ENCODE assay signal across 8 cellular contexts in the genomic region with DNA sequence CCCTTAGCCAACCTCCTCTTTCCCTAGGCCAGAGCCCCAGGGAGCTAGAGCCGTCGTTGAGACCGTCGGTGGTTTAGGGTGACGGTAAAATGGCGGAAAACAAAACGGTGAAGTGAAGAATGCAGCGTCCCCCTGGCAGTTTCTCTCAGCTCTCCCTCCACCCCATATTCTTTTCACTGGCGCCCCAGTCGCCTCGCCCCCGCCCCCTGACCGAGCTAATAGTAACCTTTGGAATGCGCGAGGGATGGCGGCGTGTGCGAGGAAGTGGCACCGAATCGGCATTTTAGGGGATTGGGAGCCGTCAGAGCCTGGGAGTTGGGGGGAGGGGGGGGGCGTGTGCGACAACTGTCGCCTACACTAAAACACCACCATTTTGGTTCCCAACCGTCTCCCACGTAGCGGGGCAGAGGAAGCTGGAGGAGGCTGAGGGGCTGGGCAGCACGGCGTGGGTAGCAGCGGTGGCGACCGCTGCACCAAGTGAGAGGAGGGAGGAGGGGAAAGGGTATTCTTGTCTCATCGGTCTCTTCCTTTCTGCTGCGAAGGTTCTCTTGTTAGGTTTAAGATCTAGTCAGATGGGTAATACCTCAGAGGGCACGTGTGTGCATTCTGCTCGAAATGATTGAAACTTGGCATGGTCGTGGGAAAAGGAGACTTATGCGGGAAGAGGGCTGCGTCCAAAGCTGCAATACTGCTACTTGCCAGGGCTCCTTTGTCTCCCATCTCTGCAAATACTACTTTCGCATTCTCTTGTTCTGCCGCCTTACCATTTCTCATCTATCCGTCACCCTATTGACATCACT. TPM values are rescaled to one million over a fixed set of nuclear protein-coding genes. Genes with fewer than 3 reads are reported as not detected.
A peak's percentile ranks its signal among the peaks of the same experiment; 100 is the strongest.
DNase-seq lines count a peak whose midpoint lies in the region; ATAC-seq and TF ChIP-seq lines count a peak whose summit lies in the region.

No MANE protein-coding gene starts in this region.

- peak; percentile 48 for ATAC-seq in GM21526 (IDR thresholded peaks at IDR 0.05; ENCODE audit: low FRiP score, unreplicated experiment)
- ATAC-seq in activated T-helper 17 cell treated with anti-CD3 and anti-CD28 coated beads, Interleukin-2, amount 50 U/mL, for 72 hours (replicated peaks), result peak; percentile 38

- H3K36me3 ChIP-seq in left ventricle myocardium inferior, result no peaks in the 10 kb centered on the region

- peaks cover 10% of the 10 kb centered on the region for H3K27me3 Mint-ChIP-seq in activated T-helper 17 cell treated with anti-CD3 and anti-CD28 coated beads, Interleukin-2, amount 50 U/mL, for 72 hours

- TF ChIP-seq CTCF in left ventricle myocardium inferior (IDR thresholded peaks at IDR 0.05; ENCODE audit: borderline replicate concordance), result no peak

- H3K4me1 Mint-ChIP-seq in activated T-helper 17 cell treated with anti-CD3 and anti-CD28 coated beads, Interleukin-2, amount 50 U/mL, for 72 hours, result peaks cover 4% of the 10 kb centered on the region

- intact Hi-C loops in left ventricle myocardium inferior (cut with micrococcal nuclease) (no loop called here), posterior cingulate gyrus (cut with DNase I) (no loop called here)

- H3K27ac ChIP-seq in left ventricle myocardium inferior (replicated peaks), result no peak overlapping the region

- peak; percentile 17 for DNase-seq in Daoy (ENCODE audit: low read depth)
- peak; percentile 55 for DNase-seq in NCI-H1092 treated with DMSO at 0.1 percent for 48 hours (lab: John Stamatoyannopoulos, UW)
- no peak for DNase-seq in left ventricle myocardium inferior
- DNase-seq in posterior cingulate gyrus, result peak in 6 of 10 donors; percentile 5 to 70 (median 32)
- no peak for DNase-seq in epidermal melanocyte (ENCODE audit: insufficient read length, low spot score)
- no peak for DNase-seq in central memory CD4-positive, alpha-beta T cell

- H3K4me3 ChIP-seq in left ventricle myocardium inferior, result peak overlapping the region; percentile 67

- no peaks in the 10 kb centered on the region for H3K27me3 ChIP-seq in left ventricle myocardium inferior (ENCODE audit: low read depth)

- H3K9me3 Mint-ChIP-seq in activated T-helper 17 cell treated with anti-CD3 and anti-CD28 coated beads, Interleukin-2, amount 50 U/mL, for 72 hours, result no peaks in the 10 kb centered on the region

- no peaks in the 10 kb centered on the region for H3K36me3 Mint-ChIP-seq in activated T-helper 17 cell treated with anti-CD3 and anti-CD28 coated beads, Interleukin-2, amount 50 U/mL, for 72 hours (ENCODE audit: low read depth)

- H3K27ac Mint-ChIP-seq in activated T-helper 17 cell treated with anti-CD3 and anti-CD28 coated beads, Interleukin-2, amount 50 U/mL, for 72 hours, result peak overlapping the region; percentile 66

- peak overlapping the region; percentile 84 for H3K4me3 Mint-ChIP-seq in activated T-helper 17 cell treated with anti-CD3 and anti-CD28 coated beads, Interleukin-2, amount 50 U/mL, for 72 hours

- no peaks in the 10 kb centered on the region for H3K9me3 ChIP-seq in left ventricle myocardium inferior (replicated peaks)

- H3K4me1 ChIP-seq in left ventricle myocardium inferior, result no peaks in the 10 kb centered on the region

RNA-seq across cellular contexts. Expression of a gene that starts 0.8 kb away (rescaled TPM):
- total RNA-seq in Daoy (2014; rRNA removed; shearing (Covaris generic)), result 6.3 and 7.5 TPM in 2 replicates
- total RNA-seq in activated T-helper 17 cell treated with anti-CD3 and anti-CD28 coated beads, Interleukin-2, amount 50 U/mL, for 72 hours, result under 1 TPM; 0.16 to 0.32 TPM
- 1.7 TPM for total RNA-seq in left ventricle myocardium inferior

RNA-seq across cellular contexts. Expression of a gene that starts 1.0 kb away (rescaled TPM):
- 0.60 TPM in 1 of 2 replicates, not detected in the other for total RNA-seq in Daoy (2014; rRNA removed; shearing (Covaris generic))
- not detected for total RNA-seq in activated T-helper 17 cell treated with anti-CD3 and anti-CD28 coated beads, Interleukin-2, amount 50 U/mL, for 72 hours
- not detected for total RNA-seq in left ventricle myocardium inferior

Comparison
In these comparisons a context has a peak if more than half of its experiments do, and no peak if none do; other contexts are left out.
1. DNase-seq: peak in Daoy (single experiment), NCI-H1092 treated with DMSO at 0.1 percent for 48 hours (single experiment) and posterior cingulate gyrus (6 of 10); none in left ventricle myocardium inferior (single experiment), epidermal melanocyte (single experiment) and central memory CD4-positive, alpha-beta T cell (single experiment).